8 cellular contexts compared by ENCODE assay signal in genomic region chr19:4723465-4724251, GRCh38. TPM values are rescaled to one million over a fixed set of nuclear protein-coding genes. Genes with fewer than 3 reads are reported as not detected.
A peak's percentile ranks its signal among the peaks of the same experiment; 100 is the strongest.
DNase-seq lines count a peak whose midpoint lies in the region; ATAC-seq and TF ChIP-seq lines count a peak whose summit lies in the region.

DPP9 (minus strand) TSS chr19:4723842; CDS start chr19:4719906, 3,936 bp downstream.

- H3K4me3 ChIP-seq in epithelial cell of esophagus (ENCODE audit: low read length) (peak within 1 kb of the TSS; percentile 90), mononuclear cell (ENCODE audit: low read length) (peak within 1 kb of the TSS; percentile 94)

- DNase-seq in DMS114 treated with DMSO at 0.1 percent for 48 hours (lab: John Stamatoyannopoulos, UW; ENCODE audit: unreplicated experiment), result peak; percentile 87
- DNase-seq in OCI-M2 (lab: John Stamatoyannopoulos, UW; ENCODE audit: unreplicated experiment), result peak; percentile 93
- DNase-seq in activated T-cell treated with anti-CD3 and anti-CD28 coated beads for 4 hours, result peak; percentile 98
- peak; percentile 99 for DNase-seq in epithelial cell of esophagus (ENCODE audit: low read depth)
- DNase-seq in stimulated activated CD8-positive, alpha-beta memory T cell treated with anti-CD3 and anti-CD28 coated beads, Interleukin-4, amount 100 ng/mL, for 1 hour (ENCODE audit: low read depth in 2 of 2, low spot score in 1 of 2), result peak; percentile 86 to 93

- no peaks in the 10 kb centered on the region for H3K36me3 Mint-ChIP-seq in IgD-negative memory B cell

- peak; percentile 75 for ATAC-seq in GM21529 (IDR thresholded peaks at IDR 0.05; ENCODE audit: unreplicated experiment)

- H3K4me3 Mint-ChIP-seq in IgD-negative memory B cell, result peak within 1 kb of the TSS; percentile 97 to 99 (median 98)

- peaks cover 18 to 23% (median 20%) of the 10 kb centered on the region in 3 donors for H3K4me1 Mint-ChIP-seq in IgD-negative memory B cell

- H3K27ac Mint-ChIP-seq in IgD-negative memory B cell, result peak within 1 kb of the TSS; percentile 100

- no peaks in the 10 kb centered on the region for H3K27me3 ChIP-seq in mononuclear cell (ENCODE audit: insufficient read depth, low read length)

- peaks cover 0 to 9% (median 0%) of the 10 kb centered on the region in 3 donors for H3K9me3 Mint-ChIP-seq in IgD-negative memory B cell

- peaks cover 26% of the 10 kb centered on the region for H3K4me1 ChIP-seq in mononuclear cell (ENCODE audit: insufficient read depth, low read length)

- no peaks in the 10 kb centered on the region for H3K9me3 ChIP-seq in mononuclear cell (ENCODE audit: low read depth, low read length)

- peak; percentile 36 for TF ChIP-seq CTCF in epithelial cell of esophagus (IDR thresholded peaks at IDR 0.05; ENCODE audit: insufficient read depth, low read depth, low read length, missing control alignments)

- peaks cover 3% of the 10 kb centered on the region for H3K27me3 Mint-ChIP-seq in IgD-negative memory B cell

RNA-seq across cellular contexts. Expression of gene DPP9, which starts in this region (rescaled TPM):
- 40.5 TPM for polyA plus RNA-seq in IgD-negative memory B cell
- 59.6 TPM for total RNA-seq in mononuclear cell

Comparison
In these comparisons a context has a peak if more than half of its experiments do, and no peak if none do; other contexts are left out.
1. Peak in every context shown above with its lines: DNase-seq, ATAC-seq and H3K4me3 ChIP-seq.